12 cellular contexts compared by ENCODE assay signal in genomic region chr7:144529269-144529926, GRCh38.
DNase-seq lines count a peak whose midpoint lies in the region; ATAC-seq, FAIRE-seq and TF ChIP-seq lines count a peak whose summit lies in the region.
"Had no signal": no experiment of that assay in that cellular context is flagged by ENCODE, and none has a peak within 500 bp of the region (broad histone marks: within the 10 kb centered on the region; RNA-seq: fewer than 3 reads in every experiment).

No MANE protein-coding gene starts in this region.

- no peak overlapping the region for H3K27ac ChIP-seq in breast epithelium
- H3K27ac ChIP-seq: spleen, stomach had no signal

- no peaks in the 10 kb centered on the region for H3K36me3 ChIP-seq in breast epithelium
- H3K36me3 ChIP-seq: spleen, stomach had no signal

- FAIRE-seq in GM19239 (lab: Jason Lieb, UNC) = peak; percentile 88

- no peaks in the 10 kb centered on the region for H3K9me3 ChIP-seq in breast epithelium
- H3K9me3 ChIP-seq: spleen, stomach had no signal

- no peaks in the 10 kb centered on the region for H3K27me3 ChIP-seq in breast epithelium
- H3K27me3 ChIP-seq: spleen, stomach had no signal

- ATAC-seq in HG02623 (IDR thresholded peaks at IDR 0.05; ENCODE audit: unreplicated experiment) (peak; percentile 99), HG03439 (IDR thresholded peaks at IDR 0.05; ENCODE audit: unreplicated experiment) (peak; percentile 97), left cardiac atrium (no peak)

- intact Hi-C loops in breast epithelium (cut with DNase I; ENCODE audit: low total_unique reads) (no loop called here), left cardiac atrium (cut with DNase I) (no loop called here)

- in situ Hi-C loops in ACHN (cut with HindIII; ENCODE audit: low pct_ligation_motif_present, low pct_unique_long_range_greater_than_20kb, low sequenced_read_pairs) = no loop called here

- peak; percentile 53 for DNase-seq in ACHN
- DNase-seq in GM19239 (ENCODE audit: insufficient read length, low spot score) = peak; percentile 21
- no peak for DNase-seq in breast epithelium (ENCODE audit: low spot score in 2 of 2)
- no peak for DNase-seq in erythroblast (lab: John Stamatoyannopoulos, UW)
- no peak for DNase-seq in RPMI8226
- no peak for DNase-seq in left cardiac atrium
- DNase-seq: activated naive CD4-positive, alpha-beta T cell treated with anti-CD3 and anti-CD28 coated beads for 36 hours; NCI-H1436 treated with DMSO at 0.1 percent for 48 hours; spleen; stomach had no signal

- TF ChIP-seq POLR2A in breast epithelium (IDR thresholded peaks at IDR 0.05) (no peak), erythroblast (IDR thresholded peaks at IDR 0.05; ENCODE audit: low read length) (no peak)

- no peaks in the 10 kb centered on the region for H3K4me1 ChIP-seq in breast epithelium
- H3K4me1 ChIP-seq: spleen, stomach had no signal

- TF ChIP-seq CTCF in breast epithelium (IDR thresholded peaks at IDR 0.05) = no peak

- no peak overlapping the region for H3K4me3 ChIP-seq in breast epithelium
- H3K4me3 ChIP-seq: spleen, stomach had no signal

Comparison
In these comparisons a context has a peak if more than half of its experiments do, and no peak if none do; other contexts are left out.
1. DNase-seq: peak in ACHN (single experiment) and GM19239 (single experiment); none in breast epithelium (0 of 2), erythroblast (0 of 2), RPMI8226 (single experiment) and left cardiac atrium (single experiment).
2. ATAC-seq: peak in HG02623 (single experiment) and HG03439 (single experiment); none in left cardiac atrium (0 of 2).